In genomic region chr2:238290715-238291549, GRCh38 we compare ENCODE assay signal across 11 cellular contexts. TPM values are rescaled to one million over a fixed set of nuclear protein-coding genes. Genes with fewer than 3 reads are reported as not detected.
DNase-seq lines count a peak whose midpoint lies in the region; ATAC-seq lines count a peak whose summit lies in the region.
"Had no signal": no experiment of that assay in that cellular context is flagged by ENCODE, and none has a peak within 500 bp of the region (broad histone marks: within the 10 kb centered on the region; RNA-seq: fewer than 3 reads in every experiment).

No MANE protein-coding gene starts in this region.

- H3K27ac ChIP-seq in esophagus (ENCODE audit: low read depth in 2 of 2, low read length in 1 of 2), result peak overlapping the region; percentile 79 to 89
- peak overlapping the region in 18 of 21 experiments; percentile 5 to 100 (median 76) for H3K27ac ChIP-seq in skin epidermis
- H3K27ac ChIP-seq: psoas muscle had no signal

- peak; percentile 80 for DNase-seq in DMS53 (lab: John Stamatoyannopoulos, UW)
- DNase-seq in NCI-H69 (lab: John Stamatoyannopoulos, UW), result peak; percentile 76
- no peak for DNase-seq in activated gamma-delta T cell treated with Interleukin-2 at 50 U/mL for 16 hours
- DNase-seq in SIG-M5 treated with dmso at 0.1 percent for 504 hours (lab: John Stamatoyannopoulos, UW; ENCODE audit: unreplicated experiment), result no peak
- DNase-seq in GOT3 (lab: John Stamatoyannopoulos, UW), result no peak
- DNase-seq: activated CD8-positive, alpha-beta memory T cell treated with anti-CD3 and anti-CD28 coated beads, Interleukin-2, amount 50 U/mL, for 48 hours had no signal

- peaks cover 0 to 21% of the 10 kb centered on the region in 2 donors for H3K4me1 ChIP-seq in esophagus (ENCODE audit: control insufficient read depth in 2 of 2, insufficient read depth in 2 of 2, low read length in 1 of 2)

- H3K4me3 ChIP-seq in esophagus (ENCODE audit: low read depth in 1 of 2, low read length in 2 of 2) (no peak overlapping the region), skin epidermis (no peak overlapping the region)
- H3K4me3 ChIP-seq: psoas muscle had no signal

- 85 to 90% methylated on average over 5 of the region's 5 CpGs for WGBS in esophagus, 2 donors

- no peaks in the 10 kb centered on the region for H3K9me3 ChIP-seq in esophagus (ENCODE audit: control insufficient read depth in 2 of 2, insufficient read depth in 1 of 2, low read depth in 1 of 2, low read length in 1 of 2)
- H3K9me3 ChIP-seq: psoas muscle had no signal

- no peaks in the 10 kb centered on the region for H3K27me3 ChIP-seq in esophagus (ENCODE audit: control insufficient read depth in 1 of 2, insufficient read depth in 2 of 2, low read length in 2 of 2)

- ATAC-seq in HG03139 (IDR thresholded peaks at IDR 0.05; ENCODE audit: unreplicated experiment), result no peak
- ATAC-seq: left lobe of liver, psoas muscle had no signal

- no peaks in the 10 kb centered on the region for H3K36me3 ChIP-seq in esophagus (ENCODE audit: control insufficient read depth in 2 of 2, insufficient read depth in 2 of 2, low read length in 1 of 2)

RNA-seq across cellular contexts. Expression of gene PER2, which starts 2.5 kb away (rescaled TPM):
- 10 to 100 TPM in 1 of 2 donors, 1 to 10 TPM in 1; 4.9 to 12.6 TPM for polyA plus RNA-seq in esophagus

RNA-seq across cellular contexts. Expression of gene TRAF3IP1, which starts 29.4 kb away (rescaled TPM):
- polyA plus RNA-seq in esophagus, result 1 to 10 TPM; 3.2 to 4.8 TPM

RNA-seq across cellular contexts. Expression of gene HES6, which starts 51.1 kb away (rescaled TPM):
- 1 to 10 TPM; 2.5 to 3.0 TPM for polyA plus RNA-seq in esophagus

Comparison
In these comparisons a context has a peak if more than half of its experiments do, and no peak if none do; other contexts are left out.
1. DNase-seq: peak in DMS53 (single experiment) and NCI-H69 (single experiment); none in activated gamma-delta T cell treated with Interleukin-2 at 50 U/mL for 16 hours (single experiment), SIG-M5 treated with dmso at 0.1 percent for 504 hours (single experiment) and GOT3 (single experiment).